In genomic region chr4:96247096-96247495, GRCh38 we compare ENCODE assay signal across 35 cellular contexts.
"Had no signal": no experiment of that assay in that cellular context is flagged by ENCODE, and none has a peak within 500 bp of the region (broad histone marks: within the 10 kb centered on the region; RNA-seq: fewer than 3 reads in every experiment).

No MANE protein-coding gene starts in this region.

- H3K9ac ChIP-seq: KMS-11 had no signal

- H3K4me2 ChIP-seq: KMS-11 had no signal

- H3K27ac ChIP-seq: KMS-11 had no signal

- DNase-seq: Karpas-422, Kasumi-1, KBM-7, KG1, MG63, MM.1S, MV-4-11, NCI-H1048, NCI-H1092, NCI-H1092 treated with DMSO at 0.1 percent for 48 hours, NCI-H1105, NCI-H1105 treated with DMSO at 0.1 percent for 48 hours, NCI-H1417, NCI-H1417 treated with DMSO at 0.1 percent for 48 hours, NCI-H1436, NCI-H1436 treated with DMSO at 0.1 percent for 48 hours, NCI-H146, NCI-H1694, NCI-H1694 treated with DMSO at 0.1 percent for 48 hours, NCI-H187, NCI-H187 treated with DMSO at 0.1 percent for 48 hours, NCI-H1930, NCI-H2029, NCI-H2029 treated with DMSO at 0.1 percent for 48 hours, NCI-H2081, NCI-H2081 treated with DMSO at 0.1 percent for 48 hours, NCI-H2107, NCI-H2171, NCI-H2171 treated with DMSO at 0.1 percent for 48 hours, NCI-H2227 treated with DMSO at 0.1 percent for 48 hours, NCI-H226, NCI-H345, NCI-H446, NCI-H446 treated with DMSO at 0.1 percent for 48 hours had no signal

- H3K9me3 ChIP-seq: MG63 had no signal

- H3K4me3 ChIP-seq: MG63 had no signal

- H3K27me3 ChIP-seq: MG63 had no signal

- H3K36me3 ChIP-seq: MG63 had no signal
